9 cellular contexts compared by ENCODE assay signal in the genomic region with DNA sequence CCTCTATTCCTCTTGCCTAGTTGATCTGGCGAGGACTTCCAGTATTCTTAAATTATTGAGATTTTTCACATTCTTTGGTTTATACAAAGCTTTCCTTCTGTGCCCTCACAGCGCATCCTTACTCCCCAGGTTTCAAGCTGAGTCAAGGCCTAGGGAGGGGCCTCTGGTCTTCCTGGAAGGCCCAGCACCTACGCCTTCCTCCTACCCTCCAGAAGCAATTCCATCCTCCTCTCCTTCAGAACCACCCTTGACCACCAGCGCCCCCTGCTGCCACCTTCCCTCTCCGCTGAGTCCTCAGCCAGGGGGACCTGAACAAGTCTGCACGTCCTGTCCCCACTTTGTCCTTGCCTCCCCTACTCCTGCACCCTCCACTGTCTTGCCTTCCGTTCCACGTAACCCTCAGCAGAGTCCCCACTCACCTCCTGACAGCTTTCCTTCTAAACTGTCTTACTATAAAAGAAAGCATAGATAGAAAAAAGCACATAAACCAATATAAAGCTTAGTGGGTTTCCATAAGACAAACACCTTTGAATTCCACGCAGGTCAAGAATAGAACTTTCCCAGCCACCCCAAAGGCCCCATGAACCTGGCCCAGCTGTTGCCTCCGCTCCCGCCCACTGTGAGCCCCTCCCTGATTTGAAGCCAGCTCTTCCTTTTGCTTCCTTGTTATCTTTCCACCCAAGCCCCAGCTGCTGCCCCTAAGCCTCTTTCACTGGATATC.
DNase-seq lines count a peak whose midpoint lies in the region; ATAC-seq, FAIRE-seq and TF ChIP-seq lines count a peak whose summit lies in the region.
"Had no signal": no experiment of that assay in that cellular context is flagged by ENCODE, and none has a peak within 500 bp of the region (broad histone marks: within the 10 kb centered on the region; RNA-seq: fewer than 3 reads in every experiment).

No MANE protein-coding gene starts in this region.

- 55% methylated on average over 11 of the region's 11 CpGs for WGBS in smooth muscle cell (ENCODE audit: low lambda C conversion rate)

- peaks cover 15% of the 10 kb centered on the region for H3K36me3 Mint-ChIP-seq in astrocyte (ENCODE audit: low read depth, unreplicated experiment)
- H3K36me3 Mint-ChIP-seq: T-cell had no signal

- peak; percentile 87 for FAIRE-seq in RCC 7860 (lab: Jason Lieb, UNC)
- FAIRE-seq in astrocyte (lab: Jason Lieb, UNC), result no peak

- H3K9ac ChIP-seq in astrocyte (ENCODE audit: low read length), result no peak overlapping the region
- no peak overlapping the region for H3K9ac ChIP-seq in smooth muscle cell (ENCODE audit: low read depth)

- H3K27me3 ChIP-seq in astrocyte (ENCODE audit: insufficient read depth, low read length) (no peaks in the 10 kb centered on the region), smooth muscle cell (ENCODE audit: low read depth) (no peaks in the 10 kb centered on the region)

- H3K4me3 Mint-ChIP-seq in astrocyte (ENCODE audit: unreplicated experiment), result no peak overlapping the region
- H3K4me3 Mint-ChIP-seq: T-cell had no signal

- no peak overlapping the region for H3K27ac ChIP-seq in astrocyte (ENCODE audit: low read depth, low read length)
- no peak overlapping the region for H3K27ac ChIP-seq in smooth muscle cell (ENCODE audit: low read depth)

- TF ChIP-seq CTCF in astrocyte (IDR thresholded peaks at IDR 0.05; ENCODE audit: insufficient read depth, low read depth, low read length) (peak; percentile 69), smooth muscle cell (IDR thresholded peaks at IDR 0.05; ENCODE audit: borderline replicate concordance, insufficient read depth, poor library complexity, severe bottlenecking) (peak; percentile 82)

- H3K9me3 Mint-ChIP-seq in astrocyte (ENCODE audit: unreplicated experiment), result peaks cover 3% of the 10 kb centered on the region

- no peaks in the 10 kb centered on the region for H3K36me3 ChIP-seq in astrocyte (ENCODE audit: insufficient read depth, low read length)
- H3K36me3 ChIP-seq in smooth muscle cell (ENCODE audit: low read depth), result no peaks in the 10 kb centered on the region

- H3K27ac Mint-ChIP-seq in astrocyte (ENCODE audit: unreplicated experiment), result peak overlapping the region; percentile 11
- H3K27ac Mint-ChIP-seq: T-cell had no signal

- H3K79me2 ChIP-seq in astrocyte (ENCODE audit: insufficient read depth, low read length) (no peaks in the 10 kb centered on the region), smooth muscle cell (ENCODE audit: low read depth) (no peaks in the 10 kb centered on the region)

- ATAC-seq in HG03432 (IDR thresholded peaks at IDR 0.05; ENCODE audit: unreplicated experiment) (peak; percentile 60), GM21515 (IDR thresholded peaks at IDR 0.05; ENCODE audit: unreplicated experiment) (no peak)
- ATAC-seq: T-cell had no signal

- H3K4me1 ChIP-seq in astrocyte (ENCODE audit: insufficient read depth, low read length) (no peaks in the 10 kb centered on the region), smooth muscle cell (ENCODE audit: low read depth) (peaks cover 5% of the 10 kb centered on the region)

- no peak overlapping the region for H3K4me2 ChIP-seq in astrocyte (ENCODE audit: low read length)
- H3K4me2 ChIP-seq in smooth muscle cell, result no peak overlapping the region

- no peaks in the 10 kb centered on the region for H3K27me3 Mint-ChIP-seq in astrocyte (ENCODE audit: low read depth, unreplicated experiment)

- H3F3A ChIP-seq in smooth muscle cell (ENCODE audit: low read depth), result peaks cover 10% of the 10 kb centered on the region

- H2AFZ ChIP-seq in astrocyte (ENCODE audit: low read depth, low read length), result no peak overlapping the region
- no peak overlapping the region for H2AFZ ChIP-seq in smooth muscle cell (ENCODE audit: low read depth)

- H3K4me3 ChIP-seq in astrocyte (ENCODE audit: insufficient read depth, low read depth, low read length) (no peak overlapping the region), smooth muscle cell (no peak overlapping the region)

- DNase-seq in DMS53 treated with DMSO at 0.1 percent for 48 hours (lab: John Stamatoyannopoulos, UW; ENCODE audit: unreplicated experiment), result peak; percentile 11
- peak; percentile 85 for DNase-seq in RCC 7860 (ENCODE audit: low spot score)
- DNase-seq in astrocyte (ENCODE audit: low read depth), result peak; percentile 78
- DNase-seq in hypothalamus (lab: John Stamatoyannopoulos, UW), result peak in 33 of 51 donors; percentile 6 to 71 (median 38)
- DNase-seq in smooth muscle cell (lab: John Stamatoyannopoulos, UW; ENCODE audit: unreplicated experiment), result peak; percentile 43
- no peak for DNase-seq in NCI-H2171 treated with DMSO at 0.1 percent for 48 hours (lab: John Stamatoyannopoulos, UW)

- H4K20me1 ChIP-seq in astrocyte (ENCODE audit: insufficient read depth, low read length) (no peaks in the 10 kb centered on the region), smooth muscle cell (ENCODE audit: low read depth) (no peaks in the 10 kb centered on the region)

- H3K9me3 ChIP-seq in astrocyte (ENCODE audit: insufficient read depth, low read depth, low read length), result peaks cover 5% of the 10 kb centered on the region
- H3K9me3 ChIP-seq in smooth muscle cell (replicated peaks; ENCODE audit: low read depth), result no peaks in the 10 kb centered on the region

- H3K4me1 Mint-ChIP-seq in astrocyte (ENCODE audit: low read depth, unreplicated experiment), result peaks cover 17% of the 10 kb centered on the region
- H3K4me1 Mint-ChIP-seq: T-cell had no signal
